Comparison of ENCODE assay signal across 15 cellular contexts in the genomic region with DNA sequence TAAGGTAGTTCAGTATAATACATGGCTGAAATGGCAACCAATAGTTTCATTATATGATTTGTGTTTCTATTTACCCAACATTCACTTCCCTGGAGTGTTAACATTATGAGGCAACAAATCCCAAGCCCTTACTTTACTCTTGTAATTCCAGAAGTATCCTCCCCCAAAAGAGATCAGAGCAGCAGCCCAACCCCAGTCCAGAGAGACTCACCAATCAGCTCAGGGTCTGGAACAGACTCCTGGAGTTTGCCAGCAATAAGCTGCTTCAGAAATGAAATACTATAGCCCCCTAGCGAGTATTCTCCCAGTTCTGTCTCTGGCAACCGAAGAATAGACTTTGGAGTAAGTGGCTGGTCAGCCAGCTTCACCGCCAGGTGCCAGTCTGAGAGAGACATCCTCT.
"Had no signal": no experiment of that assay in that cellular context is flagged by ENCODE, and none has a peak within 500 bp of the region (broad histone marks: within the 10 kb centered on the region; RNA-seq: fewer than 3 reads in every experiment).

No MANE protein-coding gene starts in this region.

- H3K27me3 Mint-ChIP-seq: memory B cell had no signal

- FAIRE-seq: urothelium cell line had no signal

- H3K27ac Mint-ChIP-seq: activated naive CD4-positive, alpha-beta T cell treated with anti-CD3 and anti-CD28 coated beads for 36 hours; memory B cell; neural progenitor cell had no signal

- H3K4me3 Mint-ChIP-seq: memory B cell had no signal

- H3K9me3 Mint-ChIP-seq: activated naive CD4-positive, alpha-beta T cell treated with anti-CD3 and anti-CD28 coated beads for 36 hours; memory B cell had no signal

- H3K9me3 ChIP-seq: esophagus squamous epithelium, left lung, stomach, thoracic aorta had no signal

- DNase-seq: activated naive CD4-positive, alpha-beta T cell treated with anti-CD3 and anti-CD28 coated beads for 36 hours; amniotic stem cell; dorsolateral prefrontal cortex; esophagus squamous epithelium; foreskin keratinocyte; head of caudate nucleus; left lung; posterior cingulate gyrus; stimulated activated CD4-positive, alpha-beta T cell treated with anti-CD3 and anti-CD28 coated beads, Interleukin-4, amount 100 ng/mL, for 4 hours; stomach; SW 1271 had no signal

- ATAC-seq: foreskin keratinocyte, left lung had no signal
